Comparison of ENCODE assay signal across 13 cellular contexts in genomic region chr16:6095414-6095813, GRCh38.
A peak's percentile ranks its signal among the peaks of the same experiment; 100 is the strongest.
DNase-seq lines count a peak whose midpoint lies in the region; ATAC-seq, FAIRE-seq and TF ChIP-seq lines count a peak whose summit lies in the region.
"Had no signal": no experiment of that assay in that cellular context is flagged by ENCODE, and none has a peak within 500 bp of the region (broad histone marks: within the 10 kb centered on the region; RNA-seq: fewer than 3 reads in every experiment).

No MANE protein-coding gene starts in this region.

- TF ChIP-seq CTCF in bronchial epithelial cell (IDR thresholded peaks at IDR 0.05; ENCODE audit: insufficient read depth, low read length, severe bottlenecking): no peak
- no peak for TF ChIP-seq CTCF in colonic mucosa (IDR thresholded peaks at IDR 0.05)

- H3K9me3 ChIP-seq in colonic mucosa: no peaks in the 10 kb centered on the region

- ATAC-seq in HG02870 (IDR thresholded peaks at IDR 0.05; ENCODE audit: unreplicated experiment): no peak
- ATAC-seq: CD8-positive, alpha-beta T cell; GM12878 had no signal

- H3K36me3 ChIP-seq in bronchial epithelial cell (ENCODE audit: control insufficient read depth, insufficient read depth, low read length) (no peaks in the 10 kb centered on the region), colonic mucosa (no peaks in the 10 kb centered on the region)
- H3K36me3 ChIP-seq: BLaER1 treated with 17β-estradiol and CSF1 and Interleukin-3, amounts not matched to agents 10 nM and 100 nM had no signal

- no peak for FAIRE-seq in bronchial epithelial cell (lab: Jason Lieb, UNC)
- FAIRE-seq: GM12878, H1 had no signal

- H3K9ac ChIP-seq in colonic mucosa (ENCODE audit: low read depth in 2 of 2, low read length in 2 of 2): no peak overlapping the region
- H3K9ac ChIP-seq: BLaER1 treated with 17β-estradiol and CSF1 and Interleukin-3, amounts not matched to agents 10 nM and 100 nM had no signal

- in situ Hi-C loops in G401 (cut with HindIII; ENCODE audit: low sequenced_read_pairs): no loop called here

- no peaks in the 10 kb centered on the region for H3K4me1 ChIP-seq in colonic mucosa
- H3K4me1 ChIP-seq: BLaER1 treated with 17β-estradiol and CSF1 and Interleukin-3, amounts not matched to agents 10 nM and 100 nM had no signal

- H3K27me3 ChIP-seq in bronchial epithelial cell (ENCODE audit: control insufficient read depth, insufficient read depth, low read length): no peaks in the 10 kb centered on the region
- H3K27me3 ChIP-seq in colonic mucosa: no peaks in the 10 kb centered on the region
- H3K27me3 ChIP-seq: BLaER1 treated with 17β-estradiol and CSF1 and Interleukin-3, amounts not matched to agents 10 nM and 100 nM had no signal

- no peak overlapping the region for H3K27ac ChIP-seq in colonic mucosa
- H3K27ac ChIP-seq: BLaER1 treated with 17β-estradiol and CSF1 and Interleukin-3, amounts not matched to agents 10 nM and 100 nM had no signal

- intact Hi-C loops in head of caudate nucleus (cut with DNase I) (no loop called here), colonic mucosa (cut with DNase I) (no loop called here)

- DNase-seq in DMS79 (lab: John Stamatoyannopoulos, UW) (peak; percentile 27), G401 (ENCODE audit: low spot score) (peak; percentile 40), bronchial epithelial cell (ENCODE audit: low read depth) (peak; percentile 6), head of caudate nucleus (peak in 23 of 42 donors; percentile 9 to 68 (median 31)), colonic mucosa (no peak), MV-4-11 (lab: John Stamatoyannopoulos, UW) (no peak)
- DNase-seq: Calu3; CD8-positive, alpha-beta T cell; H9 had no signal

- no peak overlapping the region for H3K4me3 ChIP-seq in bronchial epithelial cell (ENCODE audit: low read depth, low read length)
- H3K4me3 ChIP-seq in colonic mucosa: no peak overlapping the region
- H3K4me3 ChIP-seq: BLaER1 treated with 17β-estradiol and CSF1 and Interleukin-3, amounts not matched to agents 10 nM and 100 nM; GM12878 had no signal

Comparison
In these comparisons a context has a peak if more than half of its experiments do, and no peak if none do; other contexts are left out.
1. DNase-seq: peak in DMS79 (single experiment), G401 (single experiment), bronchial epithelial cell (single experiment) and head of caudate nucleus (23 of 42); none in colonic mucosa (single experiment) and MV-4-11 (single experiment).